Comparison of ENCODE assay signal across 19 cellular contexts in the genomic region with DNA sequence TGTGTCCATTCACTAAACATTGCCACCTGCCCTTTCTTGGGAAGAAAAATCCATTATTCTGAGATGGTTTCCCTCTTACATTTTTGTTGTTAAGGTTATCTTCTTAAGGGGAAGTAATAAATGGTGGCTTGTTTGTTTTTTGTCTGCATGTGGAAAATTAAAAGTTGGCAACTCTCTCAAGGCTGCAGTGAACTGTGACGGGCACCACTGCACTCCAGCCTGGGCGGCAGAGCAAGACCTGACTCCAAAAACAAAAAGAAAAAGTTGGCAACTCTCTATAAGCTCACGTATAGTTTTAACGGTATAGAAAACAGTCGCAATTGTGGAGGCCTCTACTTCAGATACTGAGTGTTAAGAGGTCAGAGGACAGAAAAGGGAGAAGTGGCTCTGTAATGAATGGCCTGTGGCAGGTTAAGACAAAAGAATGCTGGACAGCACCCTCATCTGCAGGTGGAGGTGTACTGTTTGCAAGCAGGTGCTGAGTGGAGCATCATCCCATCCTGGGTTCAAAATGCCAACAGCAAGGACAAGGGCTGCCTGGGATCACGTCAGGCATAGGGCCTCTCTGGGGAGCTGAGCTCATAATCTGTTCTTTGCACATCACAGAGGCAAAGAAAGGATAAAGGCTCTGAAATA.
"Had no signal": no experiment of that assay in that cellular context is flagged by ENCODE, and none has a peak within 500 bp of the region (broad histone marks: within the 10 kb centered on the region; RNA-seq: fewer than 3 reads in every experiment).

No MANE protein-coding gene starts in this region.

- H3K4me1 ChIP-seq: uterus had no signal

- H3K9me3 ChIP-seq: body of pancreas, thoracic aorta, uterus had no signal

- H3K36me3 ChIP-seq: thoracic aorta, uterus had no signal

- DNase-seq: activated CD4-positive, alpha-beta T cell treated with anti-CD3 and anti-CD28 coated beads, Interleukin-2, amount 50 U/mL, for 4 hours; activated CD4-positive, CD25-positive, alpha-beta regulatory T cell treated with anti-CD3 and anti-CD28 coated beads, Interleukin-2, amount 50 U/mL, for 72 hours; activated effector memory CD4-positive, alpha-beta T cell treated with Interleukin-2 at 50 U/mL for 16 hours; activated T-cell treated with anti-CD3 and anti-CD28 coated beads, Interleukin-2, amount 50 U/mL, for 1 hour; amniotic stem cell; body of pancreas; central memory CD4-positive, alpha-beta T cell; effector CD4-positive, alpha-beta T cell; foreskin melanocyte; head of caudate nucleus; islet precursor cell; left ventricle myocardium superior; nephron progenitor cell; stimulated activated CD4-positive, alpha-beta T cell treated with anti-CD3 and anti-CD28 coated beads, Interleukin-12 subunit alpha, Interleukin-12 subunit beta, amount 100 ng/mL, for 4 hours; stimulated activated CD4-positive, alpha-beta T cell treated with anti-CD3 and anti-CD28 coated beads, Interleukin-2, amount 100 ng/mL, for 48 hours; stimulated activated CD8-positive, alpha-beta memory T cell treated with anti-CD3 and anti-CD28 coated beads, Interleukin-4, amount 100 ng/mL, for 48 hours; uterus had no signal

- H3K4me3 ChIP-seq: body of pancreas, coronary artery, thoracic aorta, uterus had no signal

- H3K27ac ChIP-seq: body of pancreas, coronary artery, thoracic aorta, uterus had no signal

- H3K27me3 ChIP-seq: body of pancreas, uterus had no signal
